8 cellular contexts compared by ENCODE assay signal in the genomic region with DNA sequence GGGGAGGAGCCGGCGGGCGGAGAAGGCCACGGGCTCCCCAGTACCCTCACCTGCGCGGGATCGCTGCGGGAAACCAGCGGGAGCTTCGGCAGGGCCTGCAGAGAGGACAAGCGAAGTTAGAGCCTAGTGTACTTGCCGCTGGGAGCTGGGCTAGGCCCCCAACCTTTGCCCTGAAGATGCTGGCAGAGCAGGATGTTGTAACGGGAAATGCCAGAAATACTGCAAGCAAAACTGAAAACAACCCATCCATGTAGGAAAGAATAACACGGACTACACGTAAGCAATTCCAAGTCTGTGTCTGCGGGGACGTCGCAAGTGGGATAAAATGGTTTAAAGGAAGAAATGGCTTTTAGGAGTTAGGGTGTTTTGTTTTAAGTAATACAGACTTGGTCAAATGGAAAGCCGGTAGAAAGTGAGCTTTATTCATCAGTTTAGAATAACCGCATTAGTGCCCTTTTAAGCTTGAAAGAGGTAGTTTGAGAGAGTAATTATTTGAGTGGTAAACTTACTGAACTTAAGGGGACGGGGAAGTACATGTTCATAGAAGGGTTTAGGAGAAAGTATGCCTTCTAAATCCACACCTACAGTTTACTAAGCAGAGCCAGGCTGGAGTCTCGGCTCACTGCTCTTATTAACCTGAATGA.
A peak's percentile ranks its signal among the peaks of the same experiment; 100 is the strongest.
DNase-seq lines count a peak whose midpoint lies in the region; TF ChIP-seq lines count a peak whose summit lies in the region.
"Not testable (repeated sequence)": the region's sequence is repeated elsewhere in the genome, so short reads cannot be mapped to it uniquely, and the experiment has no call there.

No MANE protein-coding gene starts in this region.

- H3K27me3 ChIP-seq in Peyer's patch; duodenal mucosa (ENCODE audit: control insufficient read depth in 1 of 2, insufficient read depth in 2 of 2, low read length in 2 of 2); neuronal stem cell (ENCODE audit: control insufficient read depth in 3 of 3, insufficient read depth in 3 of 3, low read depth in 1 of 3, low read length in 3 of 3); testis: not testable (repeated sequence)

- H2AK5ac ChIP-seq in neuronal stem cell (ENCODE audit: low read depth, low read length) = not testable (repeated sequence)

- peak overlapping the region; percentile 71 for H3K4me3 Mint-ChIP-seq in activated T-helper 2 cell treated with anti-CD3 and anti-CD28 coated beads, Interferon-gamma antibody, Interleukin-2, Interleukin-4, amounts not matched to agents 10 μg/mL and 5 μg/mL and 100 μg/mL, durations not matched to agents 14 hours and 24 hours and 36 hours (ENCODE audit: low read depth)

- peak overlapping the region; percentile 72 for H3K27ac Mint-ChIP-seq in activated T-helper 2 cell treated with anti-CD3 and anti-CD28 coated beads, Interferon-gamma antibody, Interleukin-2, Interleukin-4, amounts not matched to agents 10 μg/mL and 5 μg/mL and 100 μg/mL, durations not matched to agents 14 hours and 24 hours and 36 hours

- DNase-seq in DMS53 (lab: John Stamatoyannopoulos, UW) = peak; percentile 47
- DNase-seq in HS-27A (ENCODE audit: low read depth) = peak; percentile 20
- DNase-seq in Peyer's patch = peak in 1 of 3 donors; percentile 29
- not testable (repeated sequence) for DNase-seq in activated T-helper 2 cell treated with anti-CD3 and anti-CD28 coated beads, Interferon-gamma antibody, Interleukin-2, Interleukin-4, amounts not matched to agents 10 μg/mL and 5 μg/mL and 100 μg/mL, durations not matched to agents 14 hours and 24 hours and 36 hours (ENCODE audit: low spot score); neuronal stem cell (ENCODE audit: low spot score)
- DNase-seq in inferior parietal cortex (ENCODE audit: extremely low spot score) = peak; percentile 35
- peak; percentile 30 for DNase-seq in testis

- H3K4me1 ChIP-seq in Peyer's patch; duodenal mucosa (ENCODE audit: control insufficient read depth in 1 of 2, insufficient read depth in 2 of 2, low read length in 2 of 2); neuronal stem cell (ENCODE audit: control insufficient read depth in 2 of 2, insufficient read depth in 1 of 2, low read depth in 1 of 2, low read length in 2 of 2); testis: not testable (repeated sequence)

- TF ChIP-seq CTCF in Peyer's patch (IDR thresholded peaks at IDR 0.05); testis (IDR thresholded peaks at IDR 0.05): not testable (repeated sequence)

- peak overlapping the region; percentile 62 for H3K4me2 ChIP-seq in neuronal stem cell (ENCODE audit: insufficient read depth, low read length, poor library complexity, severe bottlenecking)

- peak overlapping the region; percentile 90 for H2AFZ ChIP-seq in neuronal stem cell (ENCODE audit: low read length)

- H3K27ac ChIP-seq in Peyer's patch = peak overlapping the region; percentile 83 to 88 (median 85)
- not testable (repeated sequence) for H3K27ac ChIP-seq in duodenal mucosa (ENCODE audit: low read depth, low read length); neuronal stem cell (replicated peaks; ENCODE audit: low read length)
- H3K27ac ChIP-seq in testis = peak overlapping the region; percentile 82 to 95

- H3K4me3 ChIP-seq in Peyer's patch = peak overlapping the region; percentile 53 to 67 (median 62)
- peak overlapping the region; percentile 15 to 43 for H3K4me3 ChIP-seq in duodenal mucosa (ENCODE audit: low read depth in 1 of 2, low read length in 2 of 2)
- H3K4me3 ChIP-seq in neuronal stem cell (ENCODE audit: low read length in 2 of 2) = peak overlapping the region in 1 of 2 donors; percentile 47
- peak overlapping the region; percentile 59 to 65 for H3K4me3 ChIP-seq in testis

- not testable (repeated sequence) for H3K4ac ChIP-seq in neuronal stem cell (ENCODE audit: low read length)

- H3K4me1 Mint-ChIP-seq in activated T-helper 2 cell treated with anti-CD3 and anti-CD28 coated beads, Interferon-gamma antibody, Interleukin-2, Interleukin-4, amounts not matched to agents 10 μg/mL and 5 μg/mL and 100 μg/mL, durations not matched to agents 14 hours and 24 hours and 36 hours (ENCODE audit: low read depth) = peaks cover 10% of the 10 kb centered on the region

- not testable (repeated sequence) for H2BK120ac ChIP-seq in neuronal stem cell (ENCODE audit: low read depth, low read length)

- not testable (repeated sequence) for H3K9me3 Mint-ChIP-seq in activated T-helper 2 cell treated with anti-CD3 and anti-CD28 coated beads, Interferon-gamma antibody, Interleukin-2, Interleukin-4, amounts not matched to agents 10 μg/mL and 5 μg/mL and 100 μg/mL, durations not matched to agents 14 hours and 24 hours and 36 hours

- TF ChIP-seq POLR2A in Peyer's patch (IDR thresholded peaks at IDR 0.05); testis (IDR thresholded peaks at IDR 0.05): not testable (repeated sequence)

- H3K23ac ChIP-seq in neuronal stem cell (ENCODE audit: low read depth, low read length, poor library complexity) = not testable (repeated sequence)

- not testable (repeated sequence) for H3K9me3 ChIP-seq in Peyer's patch; duodenal mucosa (ENCODE audit: control insufficient read depth in 1 of 2, low read length in 2 of 2); neuronal stem cell (replicated peaks in 1 of 2; ENCODE audit: control insufficient read depth in 2 of 2, insufficient read depth in 1 of 2, low read depth in 1 of 2, low read length in 2 of 2); testis

- not testable (repeated sequence) for H2BK15ac ChIP-seq in neuronal stem cell (ENCODE audit: low read length)

- H3K9ac ChIP-seq in duodenal mucosa (ENCODE audit: low read depth in 1 of 2, low read length in 2 of 2); neuronal stem cell (ENCODE audit: low read depth, low read length, poor library complexity): not testable (repeated sequence)

- H4K91ac ChIP-seq in neuronal stem cell (ENCODE audit: low read depth, low read length, poor library complexity) = not testable (repeated sequence)

- not testable (repeated sequence) for H3K79me1 ChIP-seq in neuronal stem cell (ENCODE audit: low read depth, low read length)

- not testable (repeated sequence) for H2BK12ac ChIP-seq in neuronal stem cell (ENCODE audit: low read length)

- H3K27me3 Mint-ChIP-seq in activated T-helper 2 cell treated with anti-CD3 and anti-CD28 coated beads, Interferon-gamma antibody, Interleukin-2, Interleukin-4, amounts not matched to agents 10 μg/mL and 5 μg/mL and 100 μg/mL, durations not matched to agents 14 hours and 24 hours and 36 hours (ENCODE audit: low read depth) = peaks cover 26% of the 10 kb centered on the region

- not testable (repeated sequence) for H4K8ac ChIP-seq in neuronal stem cell (ENCODE audit: low read depth, low read length)

- H2BK5ac ChIP-seq in neuronal stem cell (ENCODE audit: low read length) = not testable (repeated sequence)

- H3K14ac ChIP-seq in neuronal stem cell (ENCODE audit: low read length) = not testable (repeated sequence)

- not testable (repeated sequence) for H3K36me3 Mint-ChIP-seq in activated T-helper 2 cell treated with anti-CD3 and anti-CD28 coated beads, Interferon-gamma antibody, Interleukin-2, Interleukin-4, amounts not matched to agents 10 μg/mL and 5 μg/mL and 100 μg/mL, durations not matched to agents 14 hours and 24 hours and 36 hours (ENCODE audit: low read depth)

- intact Hi-C loops in activated T-helper 2 cell treated with anti-CD3 and anti-CD28 coated beads, Interferon-gamma antibody, Interleukin-2, Interleukin-4, amounts not matched to agents 10 μg/mL and 5 μg/mL and 100 μg/mL, durations not matched to agents 14 hours and 24 hours and 36 hours (cut with micrococcal nuclease); testis (cut with DNase I; ENCODE audit: low total_unique reads): not testable (repeated sequence)

- H3K36me3 ChIP-seq in Peyer's patch; duodenal mucosa (ENCODE audit: control insufficient read depth in 1 of 2, insufficient read depth in 2 of 2, low read length in 2 of 2); neuronal stem cell (replicated peaks in 1 of 2; ENCODE audit: control insufficient read depth in 2 of 2, insufficient read depth in 2 of 2, low read length in 2 of 2); testis (ENCODE audit: low read depth, missing control alignments): not testable (repeated sequence)

- not testable (repeated sequence) for H3K18ac ChIP-seq in neuronal stem cell (ENCODE audit: low read length)

- no CpG with 5 or more reads among the region's 22 CpGs for WGBS in neuronal stem cell (ENCODE audit: extremely low coverage in 2 of 2, insufficient read length in 2 of 2, insufficient replicate concordance in 1 of 2), 2 donors
- 0 to 1% methylated on average over 10 to 12 of the region's 22 CpGs for WGBS in testis, 2 donors
